In the genomic region with DNA sequence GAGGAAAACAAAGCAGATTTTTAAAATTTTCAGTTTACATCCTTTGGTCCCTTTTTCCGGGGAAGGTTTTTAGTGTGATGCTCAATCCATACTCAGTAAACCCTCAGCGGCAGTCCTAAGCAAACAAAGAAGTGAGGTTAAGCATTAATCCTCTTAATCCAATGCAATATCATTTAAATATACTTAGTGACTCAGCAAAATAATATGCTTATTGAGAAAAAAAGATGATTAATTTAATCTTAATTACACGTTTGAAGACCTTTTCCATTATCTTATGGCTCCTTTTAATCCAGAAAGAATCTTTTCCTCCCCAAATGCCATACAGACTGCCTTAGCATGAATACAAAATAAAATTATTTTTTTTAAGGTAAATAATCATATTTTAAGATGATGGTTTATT, we compare ENCODE assay signal across 1 cellular context.
TF ChIP-seq lines count a peak whose summit lies in the region.

Gene GABRR3, minus strand, starts transcription at position 108 of the 400 bp plus-strand sequence. CDS start 328 bp downstream, outside the sequence.

TF ChIP-seq in GM23338, 12 proteins besides CTCF, POLR2A, EP300 and RAD21 (continued from another document):
- TF ChIP-seq EZH2 (IDR thresholded peaks at IDR 0.05; ENCODE audit: low read depth, unreplicated experiment): no peak
- TF ChIP-seq NANOG (IDR thresholded peaks at IDR 0.05; ENCODE audit: borderline replicate concordance): no peak
- TF ChIP-seq ZNF114 (CRISPR knock-in tag; IDR thresholded peaks at IDR 0.05): no peak
- TF ChIP-seq EZH2phosphoT487 (IDR thresholded peaks at IDR 0.05; ENCODE audit: unreplicated experiment): no peak
- no peak for TF ChIP-seq STAT1 (IDR thresholded peaks at IDR 0.05; ENCODE audit: unreplicated experiment)
- TF ChIP-seq JUNB (IDR thresholded peaks at IDR 0.05; ENCODE audit: unreplicated experiment): no peak
